24 cellular contexts compared by ENCODE assay signal in the genomic region with DNA sequence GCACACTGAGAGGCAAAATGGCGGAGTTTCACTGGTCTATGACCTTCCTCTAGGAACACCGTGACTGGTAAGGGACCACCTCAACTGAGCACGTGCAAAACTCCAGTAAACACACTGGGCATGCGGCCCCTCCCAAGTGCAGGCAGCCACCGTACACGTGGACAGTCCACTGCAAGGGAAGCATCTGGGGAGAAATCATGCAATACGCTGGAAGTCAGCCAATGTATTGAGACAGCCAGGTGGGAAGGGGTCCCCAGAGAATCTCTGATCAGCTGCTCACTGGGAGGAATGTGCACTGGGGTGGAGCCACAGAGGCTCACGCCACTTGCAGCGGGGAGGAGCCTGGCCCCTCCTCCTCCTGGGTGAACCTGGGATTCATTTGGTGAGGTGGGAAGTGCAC. TPM values are rescaled to one million over a fixed set of nuclear protein-coding genes. Genes with fewer than 3 reads are reported as not detected.
DNase-seq lines count a peak whose midpoint lies in the region; ATAC-seq, FAIRE-seq and TF ChIP-seq lines count a peak whose summit lies in the region.
"Had no signal": no experiment of that assay in that cellular context is flagged by ENCODE, and none has a peak within 500 bp of the region (broad histone marks: within the 10 kb centered on the region; RNA-seq: fewer than 3 reads in every experiment).

No MANE protein-coding gene starts in this region.

- H3K27ac ChIP-seq in H1 (ENCODE audit: low read depth, low read length) (no peak overlapping the region), SK-N-SH (ENCODE audit: low read depth in 2 of 2, low read length in 1 of 2) (no peak overlapping the region), caudate nucleus (ENCODE audit: low read depth, low read length) (no peak overlapping the region)
- H3K27ac ChIP-seq: gastroesophageal sphincter, PC-9, SJSA1, vagina had no signal

- TF ChIP-seq EP300 in H1 (IDR thresholded peaks at IDR 0.05; ENCODE audit: borderline replicate concordance in 1 of 2, low read depth in 2 of 2, low read length in 2 of 2) (no peak), SK-N-SH (IDR thresholded peaks at IDR 0.05; ENCODE audit: borderline replicate concordance in 1 of 2, low read depth in 1 of 2, low read length in 1 of 2) (no peak)

- CTCF ChIA-PET in H1 (lab: Charles Lee; ENCODE audit: partially characterized antibody) (interaction anchor here (0.7 to 5.3 kb wide), 22 partner anchors 8 to 981 kb away, joined by 3 to 37 read pairs (median 4); no protein-coding TSS in a partner anchor), SK-N-SH (lab: Yijun Ruan, JAX) (interaction anchor here (0.7 to 3.3 kb wide), 4 partner anchors 8 to 238 kb away, joined by 3 to 12 read pairs (median 8); no protein-coding TSS in a partner anchor)

- H3K36me3 ChIP-seq in H1 (ENCODE audit: control insufficient read depth in 2 of 4, insufficient read depth in 4 of 4, low read length in 3 of 4) (no peaks in the 10 kb centered on the region), SK-N-SH (replicated peaks in 1 of 2; ENCODE audit: control insufficient read depth in 1 of 2, insufficient read depth in 2 of 2, low read length in 1 of 2) (no peaks in the 10 kb centered on the region)
- H3K36me3 ChIP-seq: gastroesophageal sphincter, SJSA1, vagina had no signal

- WGBS in H1 (ENCODE audit: extremely low coverage in 1 of 2, insufficient coverage in 1 of 2, insufficient read length in 1 of 2, insufficient replicate concordance in 2 of 2, low coverage in 1 of 2, low lambda C conversion rate in 2 of 2, missing lambda C conversion rate in 1 of 2), 2 experiments = 87% methylated on average over 9 of the region's 9 CpGs; no CpG with 5 or more reads in 1 of the 2 experiments
- WGBS in SK-N-SH (ENCODE audit: low lambda C conversion rate) = 38% methylated on average over 8 of the region's 9 CpGs

- peak overlapping the region; percentile 83; the same call in 1 of the 2 replicates for H2BK20ac ChIP-seq in H1 (ENCODE audit: low read length)

- H3K9me3 ChIP-seq in H1 (ENCODE audit: insufficient read depth in 2 of 2, low read depth in 1 of 2, low read length in 1 of 2) (no peaks in the 10 kb centered on the region), SK-N-SH (no peaks in the 10 kb centered on the region)
- H3K9me3 ChIP-seq: mucosa of descending colon, SJSA1, vagina had no signal

- H3F3A ChIP-seq in SK-N-SH (replicated peaks; ENCODE audit: insufficient read depth) = no peaks in the 10 kb centered on the region

- H2BK5ac ChIP-seq in H1 (ENCODE audit: low read depth, low read length) = peak overlapping the region; percentile 49; the same call in 1 of the 2 replicates

- no peak overlapping the region for H4K5ac ChIP-seq in H1 (ENCODE audit: insufficient read length, low read depth, low read length)

- no peaks in the 10 kb centered on the region for H3K23me2 ChIP-seq in H1 (ENCODE audit: low read depth, low read length)

- no peak for TF ChIP-seq POLR2A in H1 (IDR thresholded peaks at IDR 0.05; ENCODE audit: control extremely low read depth in 1 of 2, low read depth in 2 of 2, low read length in 2 of 2)

- H2AFZ ChIP-seq in H1 (ENCODE audit: low read length) (no peak overlapping the region), SK-N-SH (ENCODE audit: low read depth) (no peak overlapping the region)
- H2AFZ ChIP-seq: PC-9 had no signal

- H3K9me2 ChIP-seq in SK-N-SH = no peaks in the 10 kb centered on the region

- no peak overlapping the region for H4K8ac ChIP-seq in H1 (ENCODE audit: extremely low read depth, insufficient read depth, low read length)

- H3K79me1 ChIP-seq in H1 (ENCODE audit: low read depth, low read length) = no peaks in the 10 kb centered on the region

- H3K79me2 ChIP-seq in H1 (ENCODE audit: control insufficient read depth in 1 of 2, insufficient read depth in 2 of 2, low read length in 2 of 2) (no peaks in the 10 kb centered on the region), SK-N-SH (ENCODE audit: insufficient read depth) (no peaks in the 10 kb centered on the region)

- H2BK15ac ChIP-seq in H1 (ENCODE audit: low read length) = no peak overlapping the region; the same call in 1 of the 2 replicates

- H3K14ac ChIP-seq in H1 (ENCODE audit: insufficient read length) = no peak overlapping the region

- no peak for TF ChIP-seq RAD21 in H1 (IDR thresholded peaks at IDR 0.05 in 1 of 2, conservative IDR thresholded peaks at IDR 0.05 in 1 of 2; ENCODE audit: low read depth in 2 of 2, low read length in 2 of 2)
- no peak for TF ChIP-seq RAD21 in SK-N-SH (IDR thresholded peaks at IDR 0.05; ENCODE audit: low read length)

- no peak for TF ChIP-seq CTCF in H1 (IDR thresholded peaks at IDR 0.05; ENCODE audit: control extremely low read depth in 1 of 3, insufficient read depth in 1 of 3, low read depth in 1 of 3, low read length in 3 of 3)
- TF ChIP-seq CTCF in omental fat pad (IDR thresholded peaks at IDR 0.05) = no peak
- no peak for TF ChIP-seq CTCF in SK-N-SH (IDR thresholded peaks at IDR 0.05)

- H3K9ac ChIP-seq in H1 (replicated peaks in 1 of 4; ENCODE audit: extremely low read depth in 1 of 4, low read depth in 3 of 4, low read length in 3 of 4) (no peak overlapping the region), SK-N-SH (no peak overlapping the region)

- H3K4me2 ChIP-seq in H1 (ENCODE audit: insufficient read depth in 1 of 2, low read depth in 2 of 2, low read length in 2 of 2) (0 out of 4 replicates have a peak overlapping the region, but pooled peaks of 1 of the 2 experiments have one; percentile 2), SK-N-SH (no peak overlapping the region)
- H3K4me2 ChIP-seq: PC-9 had no signal

- DNase-seq in DMS153 (lab: John Stamatoyannopoulos, UW) (peak; percentile 63), DMS153 treated with DMSO at 0.1 percent for 48 hours (lab: John Stamatoyannopoulos, UW; ENCODE audit: unreplicated experiment) (no peak), NCI-H1436 treated with DMSO at 0.1 percent for 48 hours (lab: John Stamatoyannopoulos, UW) (peak; percentile 58), H1 (ENCODE audit: low read depth in 1 of 2, low spot score in 2 of 2) (peak in 1 of 2 experiments; percentile 49), omental fat pad (ENCODE audit: low spot score) (no peak), SK-N-SH (no peak), caudate nucleus (lab: John Stamatoyannopoulos, UW) (no peak)
- DNase-seq: 8988T; activated B cell treated with CpG ODN at 0.5 μM for 24 hours; activated CD4-positive, alpha-beta memory T cell treated with anti-CD3 and anti-CD28 coated beads for 36 hours; activated naive CD4-positive, alpha-beta T cell; amygdala; effector CD4-positive, alpha-beta T cell; EL; NCI-H774; PC-9; stimulated activated CD4-positive, alpha-beta T cell treated with anti-CD3 and anti-CD28 coated beads, Interleukin-4, amount 100 ng/mL, for 4 hours had no signal

- H2AK5ac ChIP-seq in H1 (ENCODE audit: low read depth, low read length) = no peak overlapping the region; the same call in 1 of the 2 replicates

- ATAC-seq in omental fat pad (ENCODE audit: low FRiP score) = peak; percentile 15
- no peak for ATAC-seq in HG03159 (IDR thresholded peaks at IDR 0.05; ENCODE audit: unreplicated experiment)
- ATAC-seq: gastroesophageal sphincter, left colon, mucosa of descending colon had no signal

- H3K23ac ChIP-seq in H1 (ENCODE audit: insufficient read length) = no peak overlapping the region

- FAIRE-seq in H1 (lab: Jason Lieb, UNC) = no peak
- FAIRE-seq: HTR-8/SVneo had no signal

- peaks cover 13 to 31% (median 20%) of the 10 kb centered on the region in 4 experiments for H3K4me1 ChIP-seq in H1 (replicated peaks in 1 of 4; ENCODE audit: control insufficient read depth in 3 of 4, insufficient read depth in 4 of 4, low read length in 3 of 4)
- no peaks in the 10 kb centered on the region; a peak in 1 of 4 replicates for H3K4me1 ChIP-seq in SK-N-SH (ENCODE audit: control insufficient read depth in 1 of 2, insufficient read depth in 2 of 2, low read depth in 1 of 2, low read length in 1 of 2)
- H3K4me1 ChIP-seq: SJSA1 had no signal

- H4K20me1 ChIP-seq in H1 (replicated peaks in 1 of 2; ENCODE audit: control insufficient read depth in 1 of 2, insufficient read depth in 2 of 2, low read length in 2 of 2) (no peaks in the 10 kb centered on the region), SK-N-SH (ENCODE audit: insufficient read depth) (no peaks in the 10 kb centered on the region)

- no peak overlapping the region for H2BK120ac ChIP-seq in H1 (replicated peaks; ENCODE audit: low read depth, low read length)

- no peak overlapping the region; the same call in 1 of the 2 replicates for H3K18ac ChIP-seq in H1 (ENCODE audit: extremely low read depth, low read length)

- H3K4me3 ChIP-seq in H1 (ENCODE audit: extremely low read depth in 1 of 4, insufficient read depth in 2 of 4, low read depth in 3 of 4, low read length in 4 of 4) (no peak overlapping the region), SK-N-SH (ENCODE audit: low read depth in 2 of 2, low read length in 1 of 2) (no peak overlapping the region)
- H3K4me3 ChIP-seq: gastroesophageal sphincter, mucosa of descending colon, PC-9, SJSA1, vagina had no signal

- H3K56ac ChIP-seq in H1 (replicated peaks; ENCODE audit: insufficient read length, low read depth, low read length) = no peak overlapping the region

- H2BK12ac ChIP-seq in H1 (ENCODE audit: low read depth, low read length) = peak overlapping the region; percentile 44; the same call in 1 of the 2 replicates

- no peak overlapping the region for H3K4ac ChIP-seq in H1 (replicated peaks; ENCODE audit: insufficient read length, low read depth, low read length)

- POLR2A ChIA-PET in H1 (lab: Charles Lee; ENCODE audit: partially characterized antibody) (no interaction called here), SK-N-SH (lab: Yijun Ruan, JAX) (no interaction called here)

- no peak overlapping the region for H4K91ac ChIP-seq in H1 (replicated peaks; ENCODE audit: insufficient read length, low read length)

- H3K27me3 ChIP-seq in H1 (replicated peaks in 1 of 4; ENCODE audit: control insufficient read depth in 3 of 4, extremely low read depth in 1 of 4, insufficient read depth in 3 of 4, low read length in 3 of 4) = no peaks in the 10 kb centered on the region
- H3K27me3 ChIP-seq in SK-N-SH (ENCODE audit: insufficient read depth) = no peaks in the 10 kb centered on the region
- H3K27me3 ChIP-seq: vagina had no signal

TF ChIP-seq in SK-N-SH, 30 proteins besides CTCF, POLR2A, EP300 and RAD21 (continues in another document):
- TF ChIP-seq YY1 (IDR thresholded peaks at IDR 0.05; ENCODE audit: low read depth) = no peak

RNA-seq across cellular contexts. Expression of a gene that starts 49.3 kb away (rescaled TPM):
- 3.1 and 4.8 TPM in 2 replicates for total RNA-seq in H1 (2021; fragmentation: NEBNext Ultra II Directional; extraction: Animal tissue kit (Norgen Biotek cat#: 25700))
- 2.2 and 2.6 TPM in 2 replicates for polyA plus RNA-seq in H1 (2011; rRNA removed)
- 2.7 TPM for polyA plus RNA-seq in H1 (2011; cell fraction: cytosol; rRNA removed)
- polyA plus RNA-seq in H1 (2011; cell fraction: nucleus; rRNA removed) = 8.9 TPM
- polyA plus RNA-seq in H1 (2012, experiment 1 of 2) = 2.5 to 4.7 TPM (median 3.4 TPM) in 4 replicates
- polyA plus RNA-seq in H1 (2012, experiment 2 of 2) = 2.7 TPM
- 2.8 TPM for polyA plus RNA-seq in H1 (2013, experiment 1 of 2)
- 2.5 TPM for polyA plus RNA-seq in H1 (2013, experiment 2 of 2)
- 3.9 TPM in 2 replicates for polyA minus RNA-seq in H1 (2011; rRNA and poly(A)+ RNA removed)
- 0.29 TPM for polyA minus RNA-seq in H1 (2011; cell fraction: cytosol; rRNA and poly(A)+ RNA removed)
- 5.8 TPM for polyA minus RNA-seq in H1 (2011; cell fraction: nucleus; rRNA and poly(A)+ RNA removed)
- total RNA-seq in omental fat pad = under 1 TPM in 2 of 4 donors, not detected in 2; 0.24 to 0.37 TPM
- 3.9 and 4.9 TPM in 2 replicates for polyA plus RNA-seq in SK-N-SH (2012; rRNA removed)
- 3.8 and 4.1 TPM in 2 replicates for polyA plus RNA-seq in SK-N-SH (2012; cell fraction: cytosol; rRNA removed)
- 9.4 and 11.4 TPM in 2 replicates for polyA plus RNA-seq in SK-N-SH (2012; cell fraction: nucleus; rRNA removed)
- total RNA-seq: PC-9, vagina had no signal

Comparison
In these comparisons a context has a peak if more than half of its experiments do, and no peak if none do; other contexts are left out.
1. DNase-seq: peak in DMS153 (single experiment) and NCI-H1436 treated with DMSO at 0.1 percent for 48 hours (single experiment); none in DMS153 treated with DMSO at 0.1 percent for 48 hours (single experiment), omental fat pad (single experiment), SK-N-SH (single experiment) and caudate nucleus (0 of 61).